In genomic region chr6:130625825-130626500, GRCh38 we compare ENCODE assay signal across 8 cellular contexts.
DNase-seq lines count a peak whose midpoint lies in the region; ATAC-seq and TF ChIP-seq lines count a peak whose summit lies in the region.

No MANE protein-coding gene starts in this region.

- H3K27me3 ChIP-seq in PC-3 (ENCODE audit: low read length) (no peaks in the 10 kb centered on the region), spleen (replicated peaks in 1 of 7) (no peaks in the 10 kb centered on the region), PC-9 (ENCODE audit: insufficient read depth, low read depth) (no peaks in the 10 kb centered on the region)

- CTCF ChIA-PET in PC-3 (lab: Charles Lee) = no interaction called here
- CTCF ChIA-PET in PC-9 (lab: Charles Lee) = no interaction called here

- H3K9me2 ChIP-seq in PC-3 (replicated peaks; ENCODE audit: low read length) (no peaks in the 10 kb centered on the region), PC-9 (ENCODE audit: insufficient read depth) (peaks cover 3% of the 10 kb centered on the region; the same call in 1 of the 2 replicates)

- H3K4me3 ChIP-seq in PC-3 (ENCODE audit: low read length) = no peak overlapping the region
- H3K4me3 ChIP-seq in spleen = no peak overlapping the region
- no peak overlapping the region for H3K4me3 ChIP-seq in PC-9

- H3K27ac ChIP-seq in PC-3 (ENCODE audit: low read length) (peak overlapping the region; percentile 49), spleen (no peak overlapping the region), PC-9 (no peak overlapping the region)

- TF ChIP-seq CTCF in PC-3 (conservative IDR thresholded peaks at IDR 0.05; ENCODE audit: low read depth, low read length) = no peak
- no peak for TF ChIP-seq CTCF in spleen (IDR thresholded peaks at IDR 0.05 in 8 of 11, conservative IDR thresholded peaks at IDR 0.05 in 3 of 11)
- TF ChIP-seq CTCF in PC-9 (conservative IDR thresholded peaks at IDR 0.05) = no peak

- H3K4me2 ChIP-seq in PC-3 (ENCODE audit: low read length) = no peak overlapping the region
- H3K4me2 ChIP-seq in PC-9 = no peak overlapping the region

- TF ChIP-seq POLR2A in spleen (IDR thresholded peaks at IDR 0.05) = no peak

- H3K9me3 ChIP-seq in PC-3 (ENCODE audit: low read length) = no peaks in the 10 kb centered on the region
- H3K9me3 ChIP-seq in spleen = peaks cover 0 to 13% (median 2%) of the 10 kb centered on the region in 8 donors
- no peaks in the 10 kb centered on the region for H3K9me3 ChIP-seq in PC-9 (ENCODE audit: insufficient read depth, low read depth)

- H4K20me1 ChIP-seq in PC-3 (ENCODE audit: low read length) (no peaks in the 10 kb centered on the region), PC-9 (ENCODE audit: insufficient read depth) (no peaks in the 10 kb centered on the region)

- POLR2A ChIA-PET in PC-3 (lab: Charles Lee; ENCODE audit: unreplicated experiment) (no interaction called here), PC-9 (lab: Charles Lee; ENCODE audit: unreplicated experiment) (no interaction called here)

- H3F3A ChIP-seq in PC-3 (ENCODE audit: low read length, unreplicated experiment) (no peaks in the 10 kb centered on the region), PC-9 (ENCODE audit: insufficient read depth, low read depth) (no peaks in the 10 kb centered on the region)

- H3K79me2 ChIP-seq in PC-3 (ENCODE audit: low read length) = no peaks in the 10 kb centered on the region
- no peaks in the 10 kb centered on the region for H3K79me2 ChIP-seq in PC-9 (ENCODE audit: low read depth)

- H3K4me1 ChIP-seq in PC-3 (ENCODE audit: insufficient read depth, low read length) (peaks cover 13% of the 10 kb centered on the region), spleen (no peaks in the 10 kb centered on the region), PC-9 (replicated peaks; ENCODE audit: insufficient read depth) (no peaks in the 10 kb centered on the region)

- WGBS in spleen, 5 donors = 34 to 70% (median 51%) methylated on average over 3 of the region's 3 CpGs

- ATAC-seq in GM19023 (IDR thresholded peaks at IDR 0.05; ENCODE audit: unreplicated experiment) (peak; percentile 90), HG02588 (IDR thresholded peaks at IDR 0.05; ENCODE audit: unreplicated experiment) (peak; percentile 92), PC-3 (peak; percentile 69)

- H3K36me3 ChIP-seq in PC-3 (ENCODE audit: low read depth, low read length) (no peaks in the 10 kb centered on the region), spleen (no peaks in the 10 kb centered on the region), PC-9 (ENCODE audit: low read depth) (no peaks in the 10 kb centered on the region)

- no TSS peak for BruUV-seq in PC-3 (replicated peaks; lab: Mats Ljungman, UMichigan)
- BruUV-seq in PC-9 (replicated peaks; lab: Mats Ljungman, UMichigan) = no TSS peak

- intact Hi-C loops in PC-3 (cut with micrococcal nuclease) = no loop called here
- intact Hi-C loops in spleen (cut with DNase I; ENCODE audit: low total_unique reads) = no loop called here
- intact Hi-C loops in PC-9 (cut with micrococcal nuclease; ENCODE audit: unreplicated experiment) = no loop called here

- no peak overlapping the region for H3K9ac ChIP-seq in PC-3 (ENCODE audit: low read length)

- DNase-seq in PC-3 (peak; percentile 71), myocyte (ENCODE audit: low read depth) (peak; percentile 67), spleen (no peak), HK-2 (ENCODE audit: unreplicated experiment) (no peak), COR-L47 (lab: John Stamatoyannopoulos, UW) (no peak), PC-9 (no peak)

- H2AFZ ChIP-seq in PC-3 (ENCODE audit: low read length) (no peak overlapping the region), PC-9 (no peak overlapping the region)

Comparison
In these comparisons a context has a peak if more than half of its experiments do, and no peak if none do; other contexts are left out.
1. DNase-seq: peak in PC-3 (single experiment) and myocyte (single experiment); none in spleen (single experiment), HK-2 (single experiment), COR-L47 (single experiment) and PC-9 (0 of 2).
2. Peak in every context shown above with its lines, with median percentiles within 50 percentile points of each other: ATAC-seq.